Comparison of ENCODE assay signal across 9 cellular contexts in the genomic region with DNA sequence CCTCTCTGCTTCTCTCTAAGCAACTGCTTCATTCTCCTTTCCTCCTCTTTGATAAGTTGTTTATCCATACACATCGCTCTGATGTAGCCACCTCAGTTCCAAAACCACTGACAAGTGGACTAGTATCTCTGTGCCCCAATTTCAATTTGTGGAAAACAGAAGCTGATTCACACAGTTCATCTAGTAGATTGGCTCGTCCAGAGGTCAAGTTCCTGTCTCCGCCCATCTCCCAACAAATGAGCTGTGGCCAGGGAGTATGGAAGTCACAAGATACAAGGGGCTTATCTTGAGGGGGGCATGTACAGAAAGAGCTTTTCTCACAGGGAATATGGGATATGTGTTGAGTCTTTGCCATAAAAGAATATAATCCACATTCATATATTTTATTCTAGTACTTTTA. TPM values are rescaled to one million over a fixed set of nuclear protein-coding genes. Genes with fewer than 3 reads are reported as not detected.
"Had no signal": no experiment of that assay in that cellular context is flagged by ENCODE, and none has a peak within 500 bp of the region (broad histone marks: within the 10 kb centered on the region; RNA-seq: fewer than 3 reads in every experiment).

No MANE protein-coding gene starts in this region.

- H3K9ac ChIP-seq: GM23248, KMS-11 had no signal

- H3K4me2 ChIP-seq: KMS-11 had no signal

- H3K27ac Mint-ChIP-seq: IgD-negative memory B cell had no signal

- H3K4me3 ChIP-seq: GM23248 had no signal

- DNase-seq: GM23248, GOT3, H7, HCEC 1CT, KBM-7 had no signal

- H3K27ac ChIP-seq: GM23248, KMS-11 had no signal

- H3K4me3 Mint-ChIP-seq: IgD-negative memory B cell had no signal

- H3K4me1 Mint-ChIP-seq: IgD-negative memory B cell had no signal

- H3K27me3 Mint-ChIP-seq: IgD-negative memory B cell had no signal

- H3K9me3 Mint-ChIP-seq: IgD-negative memory B cell had no signal

- FAIRE-seq: HTR-8/SVneo had no signal

- H2AFZ ChIP-seq: GM23248 had no signal

RNA-seq across cellular contexts. Expression of a gene that starts 17.7 kb away (rescaled TPM):
- total RNA-seq: HT-29 had no signal
- polyA plus RNA-seq: IgD-negative memory B cell had no signal
